10 cellular contexts compared by ENCODE assay signal in the genomic region with DNA sequence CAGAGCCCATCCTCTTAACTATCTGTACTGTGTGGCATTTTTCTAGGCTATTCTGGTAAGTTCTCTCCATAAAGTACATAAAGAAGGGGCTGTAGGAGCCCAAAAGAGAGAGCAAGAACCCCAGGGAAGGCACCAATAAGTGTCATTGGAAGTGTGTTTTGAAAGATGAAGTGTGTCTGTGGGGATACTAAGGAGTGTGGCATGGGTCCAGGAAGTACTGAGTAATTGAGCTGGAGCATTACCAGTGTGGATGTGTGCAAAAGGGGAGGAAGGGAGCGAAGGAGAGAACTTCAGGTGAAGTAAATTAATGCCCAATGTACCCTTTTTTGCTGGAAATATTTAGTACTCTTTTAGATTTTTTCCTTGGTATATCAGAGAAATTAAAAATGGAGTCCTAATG.
DNase-seq lines count a peak whose midpoint lies in the region; ATAC-seq and TF ChIP-seq lines count a peak whose summit lies in the region.
"Had no signal": no experiment of that assay in that cellular context is flagged by ENCODE, and none has a peak within 500 bp of the region (broad histone marks: within the 10 kb centered on the region; RNA-seq: fewer than 3 reads in every experiment).

No MANE protein-coding gene starts in this region.

- no peak overlapping the region for H3K4me3 ChIP-seq in fibroblast of the aortic adventitia (ENCODE audit: low read depth, low read length)

- ATAC-seq in T-helper 17 cell (no peak), GM18517 (IDR thresholded peaks at IDR 0.05; ENCODE audit: unreplicated experiment) (no peak)
- no peak for ATAC-seq in stimulated activated naive B cell treated with anti-CD40 and anti-IgM and Interleukin-4, amounts not matched to agents 10 μg/mL and 1 μg/mL and 100 μg/mL, for 72 hours (replicated peaks)

- H3K27ac Mint-ChIP-seq in activated CD4-positive, alpha-beta T cell treated with anti-CD3 and anti-CD28 coated beads, Interleukin-2, amount 10 ng/mL, durations not matched to agents 24 days and 14 days = peak overlapping the region; percentile 19
- H3K27ac Mint-ChIP-seq in T-helper 17 cell (peak overlapping the region; percentile 90), osteocyte (ENCODE audit: unreplicated experiment) (no peak overlapping the region)
- peak overlapping the region; percentile 15 for H3K27ac Mint-ChIP-seq in stimulated activated naive B cell treated with anti-CD40 and anti-IgM and Interleukin-4, amounts not matched to agents 10 μg/mL and 1 μg/mL and 100 μg/mL, for 72 hours

- TF ChIP-seq CTCF in fibroblast of the aortic adventitia (IDR thresholded peaks at IDR 0.05; ENCODE audit: insufficient read depth, low read length) (no peak), osteocyte (IDR thresholded peaks at IDR 0.05) (no peak)

- DNase-seq in activated CD4-positive, alpha-beta T cell treated with anti-CD3 and anti-CD28 coated beads, Interleukin-2, amount 10 ng/mL, durations not matched to agents 24 days and 14 days = no peak
- no peak for DNase-seq in activated CD4-positive, alpha-beta T cell treated with anti-CD3 and anti-CD28 coated beads for 4 hours
- no peak for DNase-seq in T-helper 17 cell
- peak; percentile 68 for DNase-seq in fibroblast of the aortic adventitia (ENCODE audit: low read depth)
- no peak for DNase-seq in stimulated activated naive B cell treated with anti-CD40 and anti-IgM and Interleukin-4, amounts not matched to agents 10 μg/mL and 1 μg/mL and 100 μg/mL, for 72 hours
- DNase-seq in activated gamma-delta T cell (lab: John Stamatoyannopoulos, UW) = no peak
- no peak for DNase-seq in osteocyte (ENCODE audit: extremely low spot score, unreplicated experiment)
- DNase-seq: BE2C, RPMI8226 had no signal

- H3K9me3 Mint-ChIP-seq in activated CD4-positive, alpha-beta T cell treated with anti-CD3 and anti-CD28 coated beads, Interleukin-2, amount 10 ng/mL, durations not matched to agents 24 days and 14 days = no peaks in the 10 kb centered on the region
- H3K9me3 Mint-ChIP-seq in stimulated activated naive B cell treated with anti-CD40 and anti-IgM and Interleukin-4, amounts not matched to agents 10 μg/mL and 1 μg/mL and 100 μg/mL, for 72 hours = no peaks in the 10 kb centered on the region
- H3K9me3 Mint-ChIP-seq in osteocyte (ENCODE audit: unreplicated experiment) = no peaks in the 10 kb centered on the region

- H3K4me1 Mint-ChIP-seq in activated CD4-positive, alpha-beta T cell treated with anti-CD3 and anti-CD28 coated beads, Interleukin-2, amount 10 ng/mL, durations not matched to agents 24 days and 14 days = peaks cover 46% of the 10 kb centered on the region
- H3K4me1 Mint-ChIP-seq in T-helper 17 cell = peaks cover 46% of the 10 kb centered on the region
- H3K4me1 Mint-ChIP-seq in stimulated activated naive B cell treated with anti-CD40 and anti-IgM and Interleukin-4, amounts not matched to agents 10 μg/mL and 1 μg/mL and 100 μg/mL, for 72 hours = peaks cover 29 to 63% of the 10 kb centered on the region in 2 donors
- peaks cover 36% of the 10 kb centered on the region for H3K4me1 Mint-ChIP-seq in osteocyte (ENCODE audit: unreplicated experiment)

- no peak overlapping the region for H3K4me3 Mint-ChIP-seq in activated CD4-positive, alpha-beta T cell treated with anti-CD3 and anti-CD28 coated beads, Interleukin-2, amount 10 ng/mL, durations not matched to agents 24 days and 14 days
- H3K4me3 Mint-ChIP-seq in T-helper 17 cell = no peak overlapping the region
- no peak overlapping the region for H3K4me3 Mint-ChIP-seq in stimulated activated naive B cell treated with anti-CD40 and anti-IgM and Interleukin-4, amounts not matched to agents 10 μg/mL and 1 μg/mL and 100 μg/mL, for 72 hours
- H3K4me3 Mint-ChIP-seq in osteocyte (ENCODE audit: unreplicated experiment) = no peak overlapping the region

- no peaks in the 10 kb centered on the region for H3K9me3 ChIP-seq in T-helper 17 cell (ENCODE audit: control insufficient read depth, low read length, poor library complexity, severe bottlenecking)
- H3K9me3 ChIP-seq: BE2C had no signal

- no peaks in the 10 kb centered on the region for H3K27me3 Mint-ChIP-seq in activated CD4-positive, alpha-beta T cell treated with anti-CD3 and anti-CD28 coated beads, Interleukin-2, amount 10 ng/mL, durations not matched to agents 24 days and 14 days
- no peaks in the 10 kb centered on the region for H3K27me3 Mint-ChIP-seq in T-helper 17 cell
- H3K27me3 Mint-ChIP-seq in stimulated activated naive B cell treated with anti-CD40 and anti-IgM and Interleukin-4, amounts not matched to agents 10 μg/mL and 1 μg/mL and 100 μg/mL, for 72 hours = no peaks in the 10 kb centered on the region
- H3K27me3 Mint-ChIP-seq in osteocyte (ENCODE audit: unreplicated experiment) = no peaks in the 10 kb centered on the region

- intact Hi-C loops in activated CD4-positive, alpha-beta T cell treated with anti-CD3 and anti-CD28 coated beads, Interleukin-2, amount 10 ng/mL, durations not matched to agents 24 days and 14 days (cut with micrococcal nuclease) = loop anchor here (5.0 kb wide), 1 partner anchor 65 kb away; no protein-coding TSS in a partner anchor

- H3K36me3 Mint-ChIP-seq in activated CD4-positive, alpha-beta T cell treated with anti-CD3 and anti-CD28 coated beads, Interleukin-2, amount 10 ng/mL, durations not matched to agents 24 days and 14 days (ENCODE audit: low read depth) = peaks cover 39% of the 10 kb centered on the region
- H3K36me3 Mint-ChIP-seq in T-helper 17 cell (ENCODE audit: low read depth) (peaks cover 3% of the 10 kb centered on the region), osteocyte (ENCODE audit: unreplicated experiment) (peaks cover 7% of the 10 kb centered on the region)
- H3K36me3 Mint-ChIP-seq in stimulated activated naive B cell treated with anti-CD40 and anti-IgM and Interleukin-4, amounts not matched to agents 10 μg/mL and 1 μg/mL and 100 μg/mL, for 72 hours = peaks cover 36 to 52% of the 10 kb centered on the region in 2 donors
